Comparison of ENCODE assay signal across 22 cellular contexts in the genomic region with DNA sequence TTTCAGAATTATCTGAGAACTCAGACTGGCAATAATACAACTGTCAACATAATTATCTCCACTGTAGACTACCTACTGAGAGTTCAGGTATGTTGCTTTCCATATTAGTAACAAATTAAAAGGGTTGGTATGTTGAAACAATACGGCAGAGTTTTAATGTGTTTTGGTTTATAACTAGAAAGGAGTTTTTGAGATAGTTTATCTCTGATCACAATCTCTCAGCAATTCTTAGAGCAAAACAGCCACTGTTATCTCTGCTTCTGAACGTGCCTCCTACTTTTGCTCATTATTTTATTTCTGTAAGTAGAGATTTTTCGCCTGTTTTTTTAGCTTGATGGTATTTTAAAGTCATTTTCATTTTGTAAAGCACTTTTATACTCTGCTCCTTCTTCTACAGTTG.
DNase-seq lines count a peak whose midpoint lies in the region; ATAC-seq, FAIRE-seq and TF ChIP-seq lines count a peak whose summit lies in the region.
"Had no signal": no experiment of that assay in that cellular context is flagged by ENCODE, and none has a peak within 500 bp of the region (broad histone marks: within the 10 kb centered on the region; RNA-seq: fewer than 3 reads in every experiment).

No MANE protein-coding gene starts in this region.

- FAIRE-seq in D721Med (lab: Jason Lieb, UNC), result peak; percentile 35
- FAIRE-seq: A549, G401.6, GM12892, H1 had no signal

- no peaks in the 10 kb centered on the region for H3K9me3 Mint-ChIP-seq in T-helper 2 cell treated with Interferon-gamma antibody and Interleukin-4, amounts not matched to agents 5 μg/mL and 100 μg/mL, for 36 hours
- no peaks in the 10 kb centered on the region for H3K9me3 Mint-ChIP-seq in mesothelial cell of epicardium
- H3K9me3 Mint-ChIP-seq in type B pancreatic cell, result no peaks in the 10 kb centered on the region
- H3K9me3 Mint-ChIP-seq in WTC11, result no peaks in the 10 kb centered on the region
- H3K9me3 Mint-ChIP-seq: CD4-positive, alpha-beta T cell had no signal

- H3K4me1 ChIP-seq in HEK293 (ENCODE audit: control insufficient read depth, insufficient read depth, low read length), result peaks cover 2% of the 10 kb centered on the region; the same call in 1 of the 2 replicates
- H3K4me1 ChIP-seq: A549; BE2C; BLaER1 treated with 17β-estradiol and CSF1 and Interleukin-3, amounts not matched to agents 10 nM and 100 nM had no signal

- TF ChIP-seq CTCF in D721Med (IDR thresholded peaks at IDR 0.05; ENCODE audit: insufficient read depth, missing control alignments) (no peak), HEK293 (tag by site-specific recombination; IDR thresholded peaks at IDR 0.05) (no peak), mesothelial cell of epicardium (IDR thresholded peaks at IDR 0.05; ENCODE audit: unreplicated experiment) (no peak), type B pancreatic cell (conservative IDR thresholded peaks at IDR 0.05) (no peak), WTC11 (IDR thresholded peaks at IDR 0.05) (no peak)

- DNase-seq in D721Med (ENCODE audit: insufficient read length, low spot score) (no peak), mesothelial cell of epicardium (ENCODE audit: low spot score in 2 of 2, unreplicated experiment in 2 of 2) (no peak), type B pancreatic cell (ENCODE audit: extremely low spot score, unreplicated experiment) (no peak), WTC11 (ENCODE audit: low spot score) (no peak), substantia nigra (lab: John Stamatoyannopoulos, UW) (no peak)
- no peak for DNase-seq in T-helper 2 cell treated with Interferon-gamma antibody and Interleukin-4, amounts not matched to agents 5 μg/mL and 100 μg/mL, for 36 hours (ENCODE audit: low spot score)
- DNase-seq: 8988T; ACHN; AML-193; BE2C; CD4-positive, alpha-beta T cell; CD8-positive, alpha-beta memory T cell; DND-41; H7; HCEC 1CT had no signal

- CTCF ChIA-PET in HEK293 (lab: Yijun Ruan, JAX) (no interaction called here), WTC11 (lab: Charles Lee) (no interaction called here)

- H3K27ac ChIP-seq in HEK293 (ENCODE audit: extremely low read depth, low read depth, low read length), result no peak overlapping the region
- H3K27ac ChIP-seq in substantia nigra (ENCODE audit: low read depth, low read length, poor library complexity, severe bottlenecking), result no peak overlapping the region
- H3K27ac ChIP-seq: A549; BLaER1 treated with 17β-estradiol and CSF1 and Interleukin-3, amounts not matched to agents 10 nM and 100 nM had no signal

- no peaks in the 10 kb centered on the region for H3K36me3 ChIP-seq in HEK293 (ENCODE audit: control insufficient read depth in 2 of 2, insufficient read depth in 1 of 2, low read length in 2 of 2)
- H3K36me3 ChIP-seq: BE2C; BLaER1 treated with 17β-estradiol and CSF1 and Interleukin-3, amounts not matched to agents 10 nM and 100 nM had no signal

- H3K4me3 Mint-ChIP-seq in T-helper 2 cell treated with Interferon-gamma antibody and Interleukin-4, amounts not matched to agents 5 μg/mL and 100 μg/mL, for 36 hours, result peak overlapping the region; percentile 7
- H3K4me3 Mint-ChIP-seq in mesothelial cell of epicardium, result no peak overlapping the region
- H3K4me3 Mint-ChIP-seq in type B pancreatic cell, result no peak overlapping the region
- H3K4me3 Mint-ChIP-seq in WTC11, result no peak overlapping the region
- H3K4me3 Mint-ChIP-seq: CD14-positive monocyte; CD4-positive, alpha-beta T cell; CD8-positive, alpha-beta memory T cell had no signal

- POLR2A ChIA-PET in HEK293 (lab: Yijun Ruan, JAX) (no interaction called here), WTC11 (lab: Charles Lee) (no interaction called here)

- H3K4me1 Mint-ChIP-seq in T-helper 2 cell treated with Interferon-gamma antibody and Interleukin-4, amounts not matched to agents 5 μg/mL and 100 μg/mL, for 36 hours (ENCODE audit: low read depth), result peaks cover 6% of the 10 kb centered on the region
- H3K4me1 Mint-ChIP-seq in mesothelial cell of epicardium, result peaks cover 38% of the 10 kb centered on the region
- H3K4me1 Mint-ChIP-seq in type B pancreatic cell (ENCODE audit: unreplicated experiment), result peaks cover 14% of the 10 kb centered on the region
- no peaks in the 10 kb centered on the region for H3K4me1 Mint-ChIP-seq in WTC11
- H3K4me1 Mint-ChIP-seq: CD14-positive monocyte; CD8-positive, alpha-beta memory T cell had no signal

- H3K27me3 Mint-ChIP-seq in T-helper 2 cell treated with Interferon-gamma antibody and Interleukin-4, amounts not matched to agents 5 μg/mL and 100 μg/mL, for 36 hours (ENCODE audit: low read depth), result no peaks in the 10 kb centered on the region
- no peaks in the 10 kb centered on the region for H3K27me3 Mint-ChIP-seq in mesothelial cell of epicardium (ENCODE audit: low read depth)
- H3K27me3 Mint-ChIP-seq in type B pancreatic cell, result peaks cover 6% of the 10 kb centered on the region
- no peaks in the 10 kb centered on the region for H3K27me3 Mint-ChIP-seq in WTC11 (ENCODE audit: low read depth)
- H3K27me3 Mint-ChIP-seq: CD4-positive, alpha-beta T cell; CD8-positive, alpha-beta memory T cell had no signal

- no peaks in the 10 kb centered on the region for H3K9me3 ChIP-seq in HEK293 (ENCODE audit: control insufficient read depth, insufficient read depth, low read depth, low read length)
- H3K9me3 ChIP-seq: A549; BE2C; BLaER1 treated with 17β-estradiol and CSF1 and Interleukin-3, amounts not matched to agents 10 nM and 100 nM had no signal

- H3K36me3 Mint-ChIP-seq in T-helper 2 cell treated with Interferon-gamma antibody and Interleukin-4, amounts not matched to agents 5 μg/mL and 100 μg/mL, for 36 hours (ENCODE audit: low read depth), result no peaks in the 10 kb centered on the region
- H3K36me3 Mint-ChIP-seq in mesothelial cell of epicardium (no peaks in the 10 kb centered on the region), type B pancreatic cell (no peaks in the 10 kb centered on the region), WTC11 (no peaks in the 10 kb centered on the region)
- H3K36me3 Mint-ChIP-seq: CD14-positive monocyte; CD8-positive, alpha-beta memory T cell had no signal

- ATAC-seq in WTC11, result no peak
- ATAC-seq: A549 had no signal

- H3K27ac Mint-ChIP-seq in T-helper 2 cell treated with Interferon-gamma antibody and Interleukin-4, amounts not matched to agents 5 μg/mL and 100 μg/mL, for 36 hours, result no peak overlapping the region
- H3K27ac Mint-ChIP-seq in mesothelial cell of epicardium, result peak overlapping the region; percentile 83
- H3K27ac Mint-ChIP-seq in type B pancreatic cell, result no peak overlapping the region
- no peak overlapping the region for H3K27ac Mint-ChIP-seq in WTC11
- H3K27ac Mint-ChIP-seq: CD14-positive monocyte; CD4-positive, alpha-beta T cell; CD8-positive, alpha-beta memory T cell had no signal

- H3K4me3 ChIP-seq in HEK293 (ENCODE audit: low read depth, low read length), result no peak overlapping the region
- H3K4me3 ChIP-seq: A549; BLaER1 treated with 17β-estradiol and CSF1 and Interleukin-3, amounts not matched to agents 10 nM and 100 nM had no signal

TF ChIP-seq in HEK293, 187 proteins besides CTCF, POLR2A, EP300 and RAD21 (continues in another document):
- TF ChIP-seq ZSCAN16 (tag by site-specific recombination; IDR thresholded peaks at IDR 0.05) (no peak), ZFP69B (tag by site-specific recombination; IDR thresholded peaks at IDR 0.05) (no peak), OSR2 (tag by site-specific recombination; IDR thresholded peaks at IDR 0.05) (no peak)
- TF ChIP-seq, protein P1, sequence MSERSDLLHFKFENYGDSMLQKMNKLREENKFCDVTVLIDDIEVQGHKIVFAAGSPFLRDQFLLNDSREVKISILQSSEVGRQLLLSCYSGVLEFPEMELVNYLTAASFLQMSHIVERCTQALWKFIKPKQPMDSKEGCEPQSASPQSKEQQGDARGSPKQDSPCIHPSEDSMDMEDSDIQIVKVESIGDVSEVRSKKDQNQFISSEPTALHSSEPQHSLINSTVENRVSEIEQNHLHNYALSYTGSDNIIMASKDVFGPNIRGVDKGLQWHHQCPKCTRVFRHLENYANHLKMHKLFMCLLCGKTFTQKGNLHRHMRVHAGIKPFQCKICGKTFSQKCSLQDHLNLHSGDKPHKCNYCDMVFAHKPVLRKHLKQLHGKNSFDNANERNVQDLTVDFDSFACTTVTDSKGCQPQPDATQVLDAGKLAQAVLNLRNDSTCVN (tag by site-specific recombination; optimal IDR thresholded peaks at IDR 0.05), result no peak

TF ChIP-seq in WTC11, 78 proteins besides CTCF, POLR2A, EP300 and RAD21 (continues in another document):
- TF ChIP-seq, protein P2, sequence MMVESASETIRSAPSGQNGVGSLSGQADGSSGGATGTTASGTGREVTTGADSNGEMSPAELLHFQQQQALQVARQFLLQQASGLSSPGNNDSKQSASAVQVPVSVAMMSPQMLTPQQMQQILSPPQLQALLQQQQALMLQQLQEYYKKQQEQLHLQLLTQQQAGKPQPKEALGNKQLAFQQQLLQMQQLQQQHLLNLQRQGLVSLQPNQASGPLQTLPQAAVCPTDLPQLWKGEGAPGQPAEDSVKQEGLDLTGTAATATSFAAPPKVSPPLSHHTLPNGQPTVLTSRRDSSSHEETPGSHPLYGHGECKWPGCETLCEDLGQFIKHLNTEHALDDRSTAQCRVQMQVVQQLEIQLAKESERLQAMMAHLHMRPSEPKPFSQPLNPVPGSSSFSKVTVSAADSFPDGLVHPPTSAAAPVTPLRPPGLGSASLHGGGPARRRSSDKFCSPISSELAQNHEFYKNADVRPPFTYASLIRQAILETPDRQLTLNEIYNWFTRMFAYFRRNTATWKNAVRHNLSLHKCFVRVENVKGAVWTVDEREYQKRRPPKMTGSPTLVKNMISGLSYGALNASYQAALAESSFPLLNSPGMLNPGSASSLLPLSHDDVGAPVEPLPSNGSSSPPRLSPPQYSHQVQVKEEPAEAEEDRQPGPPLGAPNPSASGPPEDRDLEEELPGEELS (CRISPR knock-in tag; IDR thresholded peaks at IDR 0.05), result no peak
- no peak for TF ChIP-seq EMX1 (CRISPR knock-in tag; IDR thresholded peaks at IDR 0.05)
- TF ChIP-seq, protein P3, sequence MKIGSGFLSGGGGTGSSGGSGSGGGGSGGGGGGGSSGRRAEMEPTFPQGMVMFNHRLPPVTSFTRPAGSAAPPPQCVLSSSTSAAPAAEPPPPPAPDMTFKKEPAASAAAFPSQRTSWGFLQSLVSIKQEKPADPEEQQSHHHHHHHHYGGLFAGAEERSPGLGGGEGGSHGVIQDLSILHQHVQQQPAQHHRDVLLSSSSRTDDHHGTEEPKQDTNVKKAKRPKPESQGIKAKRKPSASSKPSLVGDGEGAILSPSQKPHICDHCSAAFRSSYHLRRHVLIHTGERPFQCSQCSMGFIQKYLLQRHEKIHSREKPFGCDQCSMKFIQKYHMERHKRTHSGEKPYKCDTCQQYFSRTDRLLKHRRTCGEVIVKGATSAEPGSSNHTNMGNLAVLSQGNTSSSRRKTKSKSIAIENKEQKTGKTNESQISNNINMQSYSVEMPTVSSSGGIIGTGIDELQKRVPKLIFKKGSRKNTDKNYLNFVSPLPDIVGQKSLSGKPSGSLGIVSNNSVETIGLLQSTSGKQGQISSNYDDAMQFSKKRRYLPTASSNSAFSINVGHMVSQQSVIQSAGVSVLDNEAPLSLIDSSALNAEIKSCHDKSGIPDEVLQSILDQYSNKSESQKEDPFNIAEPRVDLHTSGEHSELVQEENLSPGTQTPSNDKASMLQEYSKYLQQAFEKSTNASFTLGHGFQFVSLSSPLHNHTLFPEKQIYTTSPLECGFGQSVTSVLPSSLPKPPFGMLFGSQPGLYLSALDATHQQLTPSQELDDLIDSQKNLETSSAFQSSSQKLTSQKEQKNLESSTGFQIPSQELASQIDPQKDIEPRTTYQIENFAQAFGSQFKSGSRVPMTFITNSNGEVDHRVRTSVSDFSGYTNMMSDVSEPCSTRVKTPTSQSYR (CRISPR knock-in tag; IDR thresholded peaks at IDR 0.05), result no peak
